ENCODE assay signal across 28 cellular contexts in genomic region chr2:146365041-146365440, GRCh38.
"Had no signal": no experiment of that assay in that cellular context is flagged by ENCODE, and none has a peak within 500 bp of the region (broad histone marks: within the 10 kb centered on the region; RNA-seq: fewer than 3 reads in every experiment).

No MANE protein-coding gene starts in this region.

- H3K9me3 ChIP-seq: stomach, suprapubic skin, testis, thoracic aorta, thyroid gland, tibial artery, tibial nerve, transverse colon, upper lobe of left lung, upper lobe of right lung, uterus, vagina had no signal

- H3K4me1 ChIP-seq: stomach, suprapubic skin, testis, thyroid gland, tibial artery, tibial nerve, transverse colon, upper lobe of left lung, upper lobe of right lung, uterus, vagina had no signal

- H3K9me3 Mint-ChIP-seq: stimulated activated memory B cell treated with anti-CD40 and anti-IgM and Interleukin-4, amounts not matched to agents 10 μg/mL and 1 μg/mL and 100 μg/mL, for 72 hours; stimulated activated naive B cell treated with anti-CD40 and anti-IgM and Interleukin-4, amounts not matched to agents 10 μg/mL and 1 μg/mL and 100 μg/mL, for 72 hours; type B pancreatic cell had no signal

- H3K27me3 ChIP-seq: stomach, suprapubic skin, testis, thyroid gland, tibial artery, tibial nerve, transverse colon, upper lobe of left lung, upper lobe of right lung, uterus, vagina had no signal

- H3K27me3 Mint-ChIP-seq: stimulated activated memory B cell treated with anti-CD40 and anti-IgM and Interleukin-4, amounts not matched to agents 10 μg/mL and 1 μg/mL and 100 μg/mL, for 72 hours; stimulated activated naive B cell treated with anti-CD40 and anti-IgM and Interleukin-4, amounts not matched to agents 10 μg/mL and 1 μg/mL and 100 μg/mL, for 72 hours; stimulated activated naive CD8-positive, alpha-beta T cell treated with anti-CD3 and anti-CD28 coated beads, Interleukin-15, amount 100 ng/mL, for 72 hours; stimulated activated naive CD8-positive, alpha-beta T cell treated with anti-CD3 and anti-CD28 coated beads, Interleukin-15, Interleukin-2, amounts not matched to agents 100 ng/mL and 50 ng/mL, for 24 hours; type B pancreatic cell had no signal

- H3K36me3 Mint-ChIP-seq: stimulated activated effector memory CD8-positive, alpha-beta T cell treated with anti-CD3 and anti-CD28 coated beads, Interleukin-12 subunit alpha, Interleukin-12 subunit beta, amount 100 ng/mL, for 72 hours; stimulated activated memory B cell treated with anti-CD40 and anti-IgM and Interleukin-4, amounts not matched to agents 10 μg/mL and 1 μg/mL and 100 μg/mL, for 72 hours; stimulated activated naive B cell treated with anti-CD40 and anti-IgM and Interleukin-4, amounts not matched to agents 10 μg/mL and 1 μg/mL and 100 μg/mL, for 72 hours; type B pancreatic cell had no signal

- H3K27ac ChIP-seq: stomach, suprapubic skin, testis, thoracic aorta, thyroid gland, tibial artery, tibial nerve, transverse colon, upper lobe of left lung, upper lobe of right lung, uterus, vagina had no signal

- H3K4me1 Mint-ChIP-seq: stimulated activated effector memory CD8-positive, alpha-beta T cell treated with anti-CD3 and anti-CD28 coated beads, Interleukin-12 subunit alpha, Interleukin-12 subunit beta, amount 100 ng/mL, for 72 hours; stimulated activated memory B cell treated with anti-CD40 and anti-IgM and Interleukin-4, amounts not matched to agents 10 μg/mL and 1 μg/mL and 100 μg/mL, for 72 hours; stimulated activated naive B cell treated with anti-CD40 and anti-IgM and Interleukin-4, amounts not matched to agents 10 μg/mL and 1 μg/mL and 100 μg/mL, for 72 hours; stimulated activated naive CD8-positive, alpha-beta T cell treated with anti-CD3 and anti-CD28 coated beads, Interleukin-15, amount 100 ng/mL, for 72 hours had no signal

- H3K4me3 Mint-ChIP-seq: stimulated activated effector memory CD8-positive, alpha-beta T cell treated with anti-CD3 and anti-CD28 coated beads, Interleukin-12 subunit alpha, Interleukin-12 subunit beta, amount 100 ng/mL, for 72 hours; stimulated activated memory B cell treated with anti-CD40 and anti-IgM and Interleukin-4, amounts not matched to agents 10 μg/mL and 1 μg/mL and 100 μg/mL, for 72 hours; stimulated activated naive B cell treated with anti-CD40 and anti-IgM and Interleukin-4, amounts not matched to agents 10 μg/mL and 1 μg/mL and 100 μg/mL, for 72 hours; stimulated activated naive CD8-positive, alpha-beta T cell treated with anti-CD3 and anti-CD28 coated beads, Interleukin-15, amount 100 ng/mL, for 72 hours; stimulated activated naive CD8-positive, alpha-beta T cell treated with anti-CD3 and anti-CD28 coated beads, Interleukin-15, Interleukin-2, amounts not matched to agents 100 ng/mL and 50 ng/mL, for 24 hours; type B pancreatic cell had no signal

- H3K27ac Mint-ChIP-seq: stimulated activated effector memory CD8-positive, alpha-beta T cell treated with anti-CD3 and anti-CD28 coated beads, Interleukin-12 subunit alpha, Interleukin-12 subunit beta, amount 100 ng/mL, for 72 hours; stimulated activated memory B cell treated with anti-CD40 and anti-IgM and Interleukin-4, amounts not matched to agents 10 μg/mL and 1 μg/mL and 100 μg/mL, for 72 hours; stimulated activated naive B cell treated with anti-CD40 and anti-IgM and Interleukin-4, amounts not matched to agents 10 μg/mL and 1 μg/mL and 100 μg/mL, for 72 hours; stimulated activated naive CD8-positive, alpha-beta T cell treated with anti-CD3 and anti-CD28 coated beads, Interleukin-15, amount 100 ng/mL, for 72 hours; stimulated activated naive CD8-positive, alpha-beta T cell treated with anti-CD3 and anti-CD28 coated beads, Interleukin-15, Interleukin-2, amounts not matched to agents 100 ng/mL and 50 ng/mL, for 24 hours; type B pancreatic cell had no signal

- H3K4me3 ChIP-seq: stomach, suprapubic skin, testis, thoracic aorta, thyroid gland, tibial artery, tibial nerve, transverse colon, upper lobe of left lung, upper lobe of right lung, uterus, vagina had no signal

- DNase-seq: stimulated activated CD4-positive, alpha-beta T cell treated with anti-CD3 and anti-CD28 coated beads, Interleukin-2, amount 100 ng/mL, for 48 hours; stimulated activated CD4-positive, alpha-beta T cell treated with anti-CD3 and anti-CD28 coated beads, Interleukin-4, amount 100 ng/mL, for 1 hour; stimulated activated CD4-positive, alpha-beta T cell treated with anti-CD3 and anti-CD28 coated beads, Interleukin-4, amount 100 ng/mL, for 24 hours; stimulated activated CD4-positive, alpha-beta T cell treated with anti-CD3 and anti-CD28 coated beads, Interleukin-4, amount 100 ng/mL, for 4 hours; stimulated activated CD8-positive, alpha-beta memory T cell treated with anti-CD3 and anti-CD28 coated beads, Interleukin-4, amount 100 ng/mL, for 48 hours; stimulated activated naive B cell treated with anti-CD40 and anti-IgM and Interleukin-4, amounts not matched to agents 10 μg/mL and 1 μg/mL and 100 μg/mL, for 72 hours; stimulated activated naive CD4-positive, alpha-beta T cell; stimulated activated naive CD4-positive, alpha-beta T cell treated with Interleukin-2 at 50 U/mL for 16 hours; stimulated activated naive CD8-positive, alpha-beta T cell treated with anti-CD3 and anti-CD28 coated beads, Interleukin-15, amount 100 ng/mL, for 72 hours; stimulated activated naive CD8-positive, alpha-beta T cell treated with anti-CD3 and anti-CD28 coated beads, Interleukin-15, Interleukin-2, amounts not matched to agents 100 U/mL and 50 U/mL, for 24 hours; stomach; substantia nigra; testis; thyroid gland; tibial artery; transverse colon; trophoblast cell; upper lobe of left lung; upper lobe of right lung; uterus had no signal

- H3K36me3 ChIP-seq: stomach, suprapubic skin, thoracic aorta, thyroid gland, tibial artery, tibial nerve, transverse colon, upper lobe of left lung, upper lobe of right lung, uterus, vagina had no signal
